1 cellular context compared by ENCODE assay signal in genomic region chr12:29807125-29807524, GRCh38.
TF ChIP-seq lines count a peak whose summit lies in the region.

No MANE protein-coding gene starts in this region.

TF ChIP-seq in GM23338, 12 proteins besides CTCF, POLR2A, EP300 and RAD21 (continued from another document):
- TF ChIP-seq ZNF462 (CRISPR knock-in tag; IDR thresholded peaks at IDR 0.05) (no peak), JUNB (IDR thresholded peaks at IDR 0.05; ENCODE audit: unreplicated experiment) (no peak), POLR2AphosphoS5 (IDR thresholded peaks at IDR 0.05; ENCODE audit: low read depth) (no peak), ZNF331 (CRISPR knock-in tag; IDR thresholded peaks at IDR 0.05; ENCODE audit: low read depth) (no peak), STAT1 (IDR thresholded peaks at IDR 0.05; ENCODE audit: unreplicated experiment) (no peak), NANOG (IDR thresholded peaks at IDR 0.05; ENCODE audit: borderline replicate concordance) (no peak), EZH2 (IDR thresholded peaks at IDR 0.05; ENCODE audit: low read depth, unreplicated experiment) (no peak), CREB1 (CRISPR knock-in tag; IDR thresholded peaks at IDR 0.05; ENCODE audit: low read depth) (no peak), EZH2phosphoT487 (IDR thresholded peaks at IDR 0.05; ENCODE audit: unreplicated experiment) (no peak), ETS1 (IDR thresholded peaks at IDR 0.05) (no peak)
- TF ChIP-seq, protein P1, sequence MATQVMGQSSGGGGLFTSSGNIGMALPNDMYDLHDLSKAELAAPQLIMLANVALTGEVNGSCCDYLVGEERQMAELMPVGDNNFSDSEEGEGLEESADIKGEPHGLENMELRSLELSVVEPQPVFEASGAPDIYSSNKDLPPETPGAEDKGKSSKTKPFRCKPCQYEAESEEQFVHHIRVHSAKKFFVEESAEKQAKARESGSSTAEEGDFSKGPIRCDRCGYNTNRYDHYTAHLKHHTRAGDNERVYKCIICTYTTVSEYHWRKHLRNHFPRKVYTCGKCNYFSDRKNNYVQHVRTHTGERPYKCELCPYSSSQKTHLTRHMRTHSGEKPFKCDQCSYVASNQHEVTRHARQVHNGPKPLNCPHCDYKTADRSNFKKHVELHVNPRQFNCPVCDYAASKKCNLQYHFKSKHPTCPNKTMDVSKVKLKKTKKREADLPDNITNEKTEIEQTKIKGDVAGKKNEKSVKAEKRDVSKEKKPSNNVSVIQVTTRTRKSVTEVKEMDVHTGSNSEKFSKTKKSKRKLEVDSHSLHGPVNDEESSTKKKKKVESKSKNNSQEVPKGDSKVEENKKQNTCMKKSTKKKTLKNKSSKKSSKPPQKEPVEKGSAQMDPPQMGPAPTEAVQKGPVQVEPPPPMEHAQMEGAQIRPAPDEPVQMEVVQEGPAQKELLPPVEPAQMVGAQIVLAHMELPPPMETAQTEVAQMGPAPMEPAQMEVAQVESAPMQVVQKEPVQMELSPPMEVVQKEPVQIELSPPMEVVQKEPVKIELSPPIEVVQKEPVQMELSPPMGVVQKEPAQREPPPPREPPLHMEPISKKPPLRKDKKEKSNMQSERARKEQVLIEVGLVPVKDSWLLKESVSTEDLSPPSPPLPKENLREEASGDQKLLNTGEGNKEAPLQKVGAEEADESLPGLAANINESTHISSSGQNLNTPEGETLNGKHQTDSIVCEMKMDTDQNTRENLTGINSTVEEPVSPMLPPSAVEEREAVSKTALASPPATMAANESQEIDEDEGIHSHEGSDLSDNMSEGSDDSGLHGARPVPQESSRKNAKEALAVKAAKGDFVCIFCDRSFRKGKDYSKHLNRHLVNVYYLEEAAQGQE (IDR thresholded peaks at IDR 0.05; ENCODE audit: unreplicated experiment), result no peak
TF ChIP-seq in GM23338: peak in this region for 0.
